Comparison of ENCODE assay signal across 9 cellular contexts in genomic region chr20:17960927-17961599, GRCh38. TPM values are rescaled to one million over a fixed set of nuclear protein-coding genes. Genes with fewer than 3 reads are reported as not detected.
A peak's percentile ranks its signal among the peaks of the same experiment; 100 is the strongest.
DNase-seq lines count a peak whose midpoint lies in the region; ATAC-seq, FAIRE-seq and TF ChIP-seq lines count a peak whose summit lies in the region.
"Had no signal": no experiment of that assay in that cellular context is flagged by ENCODE, and none has a peak within 500 bp of the region (broad histone marks: within the 10 kb centered on the region; RNA-seq: fewer than 3 reads in every experiment).

No MANE protein-coding gene starts in this region.

- peaks cover 18% of the 10 kb centered on the region for H3K36me3 ChIP-seq in PC-9 (ENCODE audit: low read depth)
- peaks cover 0 to 3% (median 3%) of the 10 kb centered on the region in 3 donors for H3K36me3 ChIP-seq in skeletal muscle tissue (ENCODE audit: control insufficient read depth in 3 of 3, insufficient read depth in 3 of 3, low read length in 3 of 3)
- H3K36me3 ChIP-seq in WERI-Rb-1 = peaks cover 37% of the 10 kb centered on the region

- H3K9me3 ChIP-seq in PC-9 (ENCODE audit: insufficient read depth, low read depth) = no peaks in the 10 kb centered on the region
- H3K9me3 ChIP-seq in skeletal muscle tissue (ENCODE audit: control insufficient read depth in 3 of 3, low read length in 3 of 3) = no peaks in the 10 kb centered on the region
- no peaks in the 10 kb centered on the region for H3K9me3 ChIP-seq in WERI-Rb-1 (ENCODE audit: severe bottlenecking)

- no peak for ATAC-seq in HG02970 (IDR thresholded peaks at IDR 0.05; ENCODE audit: low FRiP score, unreplicated experiment)

- peaks cover 100% of the 10 kb centered on the region for H3K79me2 ChIP-seq in PC-9 (ENCODE audit: low read depth)

- peak; percentile 59 for FAIRE-seq in GM19239 (lab: Jason Lieb, UNC)

- no peak for DNase-seq in GM19239 (ENCODE audit: insufficient read length, low spot score)
- no peak for DNase-seq in PC-9
- DNase-seq in fibroblast of pulmonary artery (ENCODE audit: low read depth) = peak; percentile 78
- no peak for DNase-seq in NCI-H1105 (lab: John Stamatoyannopoulos, UW)
- DNase-seq in WERI-Rb-1 = no peak
- no peak for DNase-seq in NCI-H1417 treated with DMSO at 0.1 percent for 48 hours (lab: John Stamatoyannopoulos, UW)
- DNase-seq: nucleus accumbens had no signal

- no peak overlapping the region for H3K4me3 ChIP-seq in PC-9
- peak overlapping the region; percentile 33 for H3K4me3 ChIP-seq in fibroblast of pulmonary artery (replicated peaks; ENCODE audit: low read depth, low read length)
- H3K4me3 ChIP-seq in skeletal muscle tissue (ENCODE audit: low read length in 3 of 3) = no peak overlapping the region
- no peak overlapping the region for H3K4me3 ChIP-seq in WERI-Rb-1 (ENCODE audit: low read depth, low read length)

- intact Hi-C loops in PC-9 (cut with micrococcal nuclease; ENCODE audit: unreplicated experiment) = no loop called here

- TF ChIP-seq CTCF in PC-9 (conservative IDR thresholded peaks at IDR 0.05) = no peak
- no peak for TF ChIP-seq CTCF in fibroblast of pulmonary artery (IDR thresholded peaks at IDR 0.05; ENCODE audit: low read length, missing control alignments)
- no peak for TF ChIP-seq CTCF in WERI-Rb-1 (IDR thresholded peaks at IDR 0.05; ENCODE audit: low read depth, low read length)

- POLR2A ChIA-PET in PC-9 (lab: Charles Lee; ENCODE audit: unreplicated experiment) = no interaction called here

- peak overlapping the region in 1 of 3 donors; percentile 9 for H3K9ac ChIP-seq in skeletal muscle tissue (ENCODE audit: low read depth in 1 of 3, low read length in 3 of 3)

- H3K27ac ChIP-seq in PC-9 = peak overlapping the region; percentile 22; the same call in 1 of the 2 replicates
- H3K27ac ChIP-seq in skeletal muscle tissue (ENCODE audit: low read depth, low read length) = peak overlapping the region; percentile 63
- no peak overlapping the region for H3K27ac ChIP-seq in WERI-Rb-1

- peaks cover 97% of the 10 kb centered on the region for H4K20me1 ChIP-seq in PC-9 (ENCODE audit: insufficient read depth)

- no TSS peak for BruUV-seq in PC-9 (replicated peaks; lab: Mats Ljungman, UMichigan)

- no peak overlapping the region for H2AFZ ChIP-seq in PC-9

- CTCF ChIA-PET in PC-9 (lab: Charles Lee) = no interaction called here

- H3K27me3 ChIP-seq in PC-9 (ENCODE audit: insufficient read depth, low read depth) (no peaks in the 10 kb centered on the region), skeletal muscle tissue (ENCODE audit: control insufficient read depth in 3 of 3, insufficient read depth in 3 of 3, low read length in 3 of 3) (no peaks in the 10 kb centered on the region), WERI-Rb-1 (ENCODE audit: insufficient read depth, low read depth, severe bottlenecking) (no peaks in the 10 kb centered on the region)

- no peak overlapping the region for H3K4me2 ChIP-seq in PC-9

- peaks cover 37% of the 10 kb centered on the region for H3K4me1 ChIP-seq in PC-9 (replicated peaks; ENCODE audit: insufficient read depth)
- peaks cover 49 to 70% (median 66%) of the 10 kb centered on the region in 3 donors for H3K4me1 ChIP-seq in skeletal muscle tissue (ENCODE audit: control insufficient read depth in 3 of 3, insufficient read depth in 3 of 3, low read length in 3 of 3)

- H3F3A ChIP-seq in PC-9 (ENCODE audit: insufficient read depth, low read depth) = peaks cover 32% of the 10 kb centered on the region; the same call in 1 of the 2 replicates

- no peaks in the 10 kb centered on the region for H3K9me2 ChIP-seq in PC-9 (ENCODE audit: insufficient read depth)

RNA-seq across cellular contexts. Expression of gene SNX5, which starts 7.5 kb away (rescaled TPM):
- total RNA-seq in PC-9 (2021) = 97.7 and 116 TPM in 2 replicates
- 95.0 TPM for total RNA-seq in skeletal muscle tissue

RNA-seq across cellular contexts. Expression of gene MGME1, which starts 7.8 kb away (rescaled TPM):
- total RNA-seq in PC-9 (2021) (31.3 and 42.8 TPM in 2 replicates), skeletal muscle tissue (6.8 TPM)
